Comparison of ENCODE assay signal across 15 cellular contexts in the genomic region with DNA sequence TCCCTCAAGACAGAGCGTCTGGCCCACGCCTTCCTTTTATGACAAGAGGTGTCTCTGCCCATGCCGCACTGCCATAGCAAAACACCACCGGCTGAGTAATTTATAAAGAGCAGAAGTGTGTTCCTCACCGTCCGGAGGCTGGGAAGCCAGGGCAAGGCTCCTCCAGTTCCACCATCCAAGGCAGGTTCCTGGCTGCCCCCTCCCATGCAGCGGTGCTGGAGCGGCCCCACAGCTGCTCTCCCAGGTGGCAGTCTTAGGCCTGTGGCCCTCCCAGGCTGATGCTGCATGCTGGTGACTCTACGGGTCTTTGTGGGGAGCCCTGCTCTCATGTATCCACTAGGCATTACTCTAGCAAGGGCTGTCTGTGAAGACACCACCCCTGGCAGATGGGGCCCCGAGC.
"Had no signal": no experiment of that assay in that cellular context is flagged by ENCODE, and none has a peak within 500 bp of the region (broad histone marks: within the 10 kb centered on the region; RNA-seq: fewer than 3 reads in every experiment).

No MANE protein-coding gene starts in this region.

- H3K27ac Mint-ChIP-seq: activated CD8-positive, alpha-beta T cell treated with anti-CD3 and anti-CD28 coated beads, Interleukin-2, amount 10 ng/mL, durations not matched to agents 7 days and 5 days; activated naive CD4-positive, alpha-beta T cell treated with anti-CD3 and anti-CD28 coated beads, Interleukin-2, amount 10 ng/mL, durations not matched to agents 7 days and 5 days; activated T-helper 17 cell treated with anti-CD3 and anti-CD28 coated beads, Interleukin-2, amount 50 U/mL, for 72 hours; nephron progenitor cell; WTC11 had no signal

- H3K36me3 Mint-ChIP-seq: activated naive CD4-positive, alpha-beta T cell treated with anti-CD3 and anti-CD28 coated beads, Interleukin-2, amount 10 ng/mL, durations not matched to agents 7 days and 5 days had no signal

- H3K4me3 Mint-ChIP-seq: activated CD8-positive, alpha-beta T cell treated with anti-CD3 and anti-CD28 coated beads, Interleukin-2, amount 10 ng/mL, durations not matched to agents 7 days and 5 days; activated naive CD4-positive, alpha-beta T cell treated with anti-CD3 and anti-CD28 coated beads, Interleukin-2, amount 10 ng/mL, durations not matched to agents 7 days and 5 days; activated T-helper 17 cell treated with anti-CD3 and anti-CD28 coated beads, Interleukin-2, amount 50 U/mL, for 72 hours; nephron progenitor cell; WTC11 had no signal

- H3K4me1 ChIP-seq: esophagus squamous epithelium, suprapubic skin had no signal

- ATAC-seq: activated CD8-positive, alpha-beta T cell treated with anti-CD3 and anti-CD28 coated beads, Interleukin-2, amount 10 ng/mL, durations not matched to agents 7 days and 5 days; activated T-helper 17 cell treated with anti-CD3 and anti-CD28 coated beads, Interleukin-2, amount 50 U/mL, for 72 hours; WTC11 had no signal

- H3K27me3 ChIP-seq: suprapubic skin had no signal

- DNase-seq: activated CD4-positive, alpha-beta T cell treated with anti-CD3 and anti-CD28 coated beads for 4 hours; activated CD8-positive, alpha-beta T cell treated with anti-CD3 and anti-CD28 coated beads, Interleukin-2, amount 10 ng/mL, durations not matched to agents 7 days and 5 days; activated naive CD4-positive, alpha-beta T cell treated with anti-CD3 and anti-CD28 coated beads, Interleukin-2, amount 10 ng/mL, durations not matched to agents 7 days and 5 days; activated T-cell treated with anti-CD3 and anti-CD28 coated beads for 4 hours; esophagus squamous epithelium; hippocampal formation; nephron progenitor cell; stimulated activated CD4-positive, alpha-beta T cell treated with anti-CD3 and anti-CD28 coated beads, Interleukin-12 subunit alpha, Interleukin-12 subunit beta, amount 100 ng/mL, for 4 hours; stimulated activated CD4-positive, alpha-beta T cell treated with anti-CD3 and anti-CD28 coated beads, Interleukin-2, amount 100 ng/mL, for 24 hours; stimulated activated naive CD4-positive, alpha-beta T cell; T-helper 2 cell; trophoblast cell had no signal

- H3K4me3 ChIP-seq: esophagus squamous epithelium, suprapubic skin had no signal

- H3K4me1 Mint-ChIP-seq: activated naive CD4-positive, alpha-beta T cell treated with anti-CD3 and anti-CD28 coated beads, Interleukin-2, amount 10 ng/mL, durations not matched to agents 7 days and 5 days; activated T-helper 17 cell treated with anti-CD3 and anti-CD28 coated beads, Interleukin-2, amount 50 U/mL, for 72 hours; WTC11 had no signal

- H3K36me3 ChIP-seq: esophagus squamous epithelium, suprapubic skin had no signal

- H3K27ac ChIP-seq: esophagus squamous epithelium, suprapubic skin had no signal

- H3K9me3 ChIP-seq: esophagus squamous epithelium, suprapubic skin had no signal
